ENCODE assay signal across 4 cellular contexts in genomic region chr17:66307257-66307656, GRCh38.
A peak's percentile ranks its signal among the peaks of the same experiment; 100 is the strongest.
TF ChIP-seq lines count a peak whose summit lies in the region.

No MANE protein-coding gene starts in this region.

TF ChIP-seq in SK-N-SH, 30 proteins besides CTCF, POLR2A, EP300 and RAD21:
- TF ChIP-seq EZH2phosphoT487 (IDR thresholded peaks at IDR 0.05; ENCODE audit: borderline replicate concordance, low read depth) (no peak), TAF1 (IDR thresholded peaks at IDR 0.05; ENCODE audit: borderline replicate concordance, low read depth, low read length) (no peak), NFIC (IDR thresholded peaks at IDR 0.05; ENCODE audit: borderline replicate concordance) (no peak), SIN3A (IDR thresholded peaks at IDR 0.05; ENCODE audit: borderline replicate concordance, low read depth, low read length) (no peak), FOSL2 (IDR thresholded peaks at IDR 0.05; ENCODE audit: borderline replicate concordance, low read depth) (no peak)

TF ChIP-seq in SK-N-SH treated with all-trans-retinoic acid at 6 μM for 48 hours, 23 proteins besides CTCF, POLR2A, EP300 and RAD21:
- no peak for TF ChIP-seq GLIS3 (CRISPR knock-in tag; IDR thresholded peaks at IDR 0.05)

TF ChIP-seq in A549, 52 proteins besides CTCF, POLR2A, EP300 and RAD21:
- TF ChIP-seq BHLHE40 (IDR thresholded peaks at IDR 0.05; ENCODE audit: low read depth, low read length) (no peak), TFCP2L1 (CRISPR knock-in tag; IDR thresholded peaks at IDR 0.05) (no peak), MYC (IDR thresholded peaks at IDR 0.05; ENCODE audit: borderline replicate concordance, low read length) (no peak), NR3C1 (IDR thresholded peaks at IDR 0.05) (no peak), FOXS1 (CRISPR knock-in tag; IDR thresholded peaks at IDR 0.05) (no peak), ATOH8 (CRISPR knock-in tag; IDR thresholded peaks at IDR 0.05; ENCODE audit: low read depth) (no peak), CBX2 (IDR thresholded peaks at IDR 0.05; ENCODE audit: borderline replicate concordance, low read depth) (no peak)
- TF ChIP-seq, protein P1, sequence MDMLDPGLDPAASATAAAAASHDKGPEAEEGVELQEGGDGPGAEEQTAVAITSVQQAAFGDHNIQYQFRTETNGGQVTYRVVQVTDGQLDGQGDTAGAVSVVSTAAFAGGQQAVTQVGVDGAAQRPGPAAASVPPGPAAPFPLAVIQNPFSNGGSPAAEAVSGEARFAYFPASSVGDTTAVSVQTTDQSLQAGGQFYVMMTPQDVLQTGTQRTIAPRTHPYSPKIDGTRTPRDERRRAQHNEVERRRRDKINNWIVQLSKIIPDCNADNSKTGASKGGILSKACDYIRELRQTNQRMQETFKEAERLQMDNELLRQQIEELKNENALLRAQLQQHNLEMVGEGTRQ (IDR thresholded peaks at IDR 0.05): no peak

TF ChIP-seq in GM12878, 131 proteins besides CTCF, POLR2A, EP300 and RAD21:
- TF ChIP-seq, protein P2, sequence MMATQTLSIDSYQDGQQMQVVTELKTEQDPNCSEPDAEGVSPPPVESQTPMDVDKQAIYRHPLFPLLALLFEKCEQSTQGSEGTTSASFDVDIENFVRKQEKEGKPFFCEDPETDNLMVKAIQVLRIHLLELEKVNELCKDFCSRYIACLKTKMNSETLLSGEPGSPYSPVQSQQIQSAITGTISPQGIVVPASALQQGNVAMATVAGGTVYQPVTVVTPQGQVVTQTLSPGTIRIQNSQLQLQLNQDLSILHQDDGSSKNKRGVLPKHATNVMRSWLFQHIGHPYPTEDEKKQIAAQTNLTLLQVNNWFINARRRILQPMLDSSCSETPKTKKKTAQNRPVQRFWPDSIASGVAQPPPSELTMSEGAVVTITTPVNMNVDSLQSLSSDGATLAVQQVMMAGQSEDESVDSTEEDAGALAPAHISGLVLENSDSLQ (IDR thresholded peaks at IDR 0.05): peak; percentile 53; the same call in 1 of the 2 replicates
- TF ChIP-seq ZBTB33 (IDR thresholded peaks at IDR 0.05): no peak
